ENCODE assay signal across 8 cellular contexts in genomic region chr15:26083457-26084350, GRCh38.
DNase-seq lines count a peak whose midpoint lies in the region; ATAC-seq and TF ChIP-seq lines count a peak whose summit lies in the region.

No MANE protein-coding gene starts in this region.

- intact Hi-C loops in body of pancreas (cut with DNase I) (no loop called here), natural killer cell (cut with micrococcal nuclease) (no loop called here), esophagus squamous epithelium (cut with DNase I) (no loop called here)

- H3K27me3 Mint-ChIP-seq in natural killer cell (ENCODE audit: low read depth in 2 of 2), result peaks cover 0 to 3% of the 10 kb centered on the region in 2 donors

- peak overlapping the region in 1 of 2 donors; percentile 95 for H3K27ac Mint-ChIP-seq in natural killer cell

- 59 to 60% methylated on average over 9 of the region's 9 CpGs for WGBS in body of pancreas, 2 donors
- WGBS in esophagus squamous epithelium, 2 donors, result 30 to 44% methylated on average over 9 of the region's 9 CpGs

- H3K9me3 Mint-ChIP-seq in natural killer cell, result peaks cover 0 to 3% of the 10 kb centered on the region in 2 donors

- no peaks in the 10 kb centered on the region for H3K9me3 ChIP-seq in BLaER1
- H3K9me3 ChIP-seq in body of pancreas, result no peaks in the 10 kb centered on the region
- no peaks in the 10 kb centered on the region for H3K9me3 ChIP-seq in esophagus squamous epithelium

- H3K4me2 ChIP-seq in BLaER1, result peak overlapping the region; percentile 87

- CTCF ChIA-PET in HEK293T (lab: Yijun Ruan, JAX), result no interaction called here

- ATAC-seq in body of pancreas (no peak), natural killer cell (no peak), HG02798 (IDR thresholded peaks at IDR 0.05; ENCODE audit: poor library complexity, unreplicated experiment) (no peak)

- H3K4me1 Mint-ChIP-seq in natural killer cell, result peaks cover 37 to 41% of the 10 kb centered on the region in 2 donors

- TF ChIP-seq CTCF in body of pancreas (IDR thresholded peaks at IDR 0.05) (no peak), natural killer cell (IDR thresholded peaks at IDR 0.05) (no peak), esophagus squamous epithelium (IDR thresholded peaks at IDR 0.05) (no peak)

- H3K4me1 ChIP-seq in BLaER1 (peaks cover 21% of the 10 kb centered on the region), body of pancreas (peaks cover 15% of the 10 kb centered on the region), esophagus squamous epithelium (peaks cover 0 to 23% (median 0%) of the 10 kb centered on the region in 3 donors)

- no peaks in the 10 kb centered on the region for H3K36me3 Mint-ChIP-seq in natural killer cell

- H3K27ac ChIP-seq in BLaER1, result no peak overlapping the region
- H3K27ac ChIP-seq in body of pancreas, result peak overlapping the region in 3 of 4 donors; percentile 90 to 98 (median 97)
- H3K27ac ChIP-seq in esophagus squamous epithelium, result peak overlapping the region in 2 of 4 donors; percentile 95

- POLR2A ChIA-PET in HEK293T (lab: Yijun Ruan, JAX), result interaction anchor here (0.7 to 0.8 kb wide), 2 partner anchors 12 to 63 kb away, joined by 4 to 5 read pairs; no protein-coding TSS in a partner anchor

- H3K9ac ChIP-seq in BLaER1, result no peak overlapping the region; the same call in 1 of the 2 replicates

- no peak for DNase-seq in HEK293T (ENCODE audit: extremely low spot score)
- no peak for DNase-seq in body of pancreas
- no peak for DNase-seq in natural killer cell
- no peak for DNase-seq in DMS114 treated with DMSO at 0.1 percent for 48 hours (lab: John Stamatoyannopoulos, UW; ENCODE audit: unreplicated experiment)
- no peak for DNase-seq in esophagus squamous epithelium (lab: John Stamatoyannopoulos, UW)
- no peak for DNase-seq in activated gamma-delta T cell (lab: John Stamatoyannopoulos, UW)

- no peaks in the 10 kb centered on the region for H3K36me3 ChIP-seq in BLaER1
- no peaks in the 10 kb centered on the region for H3K36me3 ChIP-seq in body of pancreas (replicated peaks in 1 of 2; ENCODE audit: insufficient read depth in 1 of 2, low read depth in 2 of 2)
- H3K36me3 ChIP-seq in esophagus squamous epithelium, result no peaks in the 10 kb centered on the region

- H3K27me3 ChIP-seq in BLaER1 (no peaks in the 10 kb centered on the region), body of pancreas (no peaks in the 10 kb centered on the region), esophagus squamous epithelium (no peaks in the 10 kb centered on the region)

- H3K4me3 Mint-ChIP-seq in natural killer cell, result peak overlapping the region; percentile 92

- H3K4me3 ChIP-seq in BLaER1 (no peak overlapping the region), body of pancreas (no peak overlapping the region), esophagus squamous epithelium (no peak overlapping the region)

- TF ChIP-seq POLR2A in body of pancreas (IDR thresholded peaks at IDR 0.05) (no peak), esophagus squamous epithelium (IDR thresholded peaks at IDR 0.05) (no peak)

- H4K20me1 ChIP-seq in BLaER1, result no peaks in the 10 kb centered on the region

TF ChIP-seq in HEK293T, 16 proteins besides CTCF, POLR2A, EP300 and RAD21:
- TF ChIP-seq PKNOX1 (IDR thresholded peaks at IDR 0.05), result 0 out of 2 replicates have a peak, but pooled peaks have one; percentile 24
- TF ChIP-seq FOXA1 (IDR thresholded peaks at IDR 0.05), result no peak
